In genomic region chr2:88016086-88016947, GRCh38 we compare ENCODE assay signal across 8 cellular contexts. TPM values are rescaled to one million over a fixed set of nuclear protein-coding genes. Genes with fewer than 3 reads are reported as not detected.
DNase-seq lines count a peak whose midpoint lies in the region; ATAC-seq and TF ChIP-seq lines count a peak whose summit lies in the region.

TSS of gene RNU2-63P (minus strand) at chr2:88016547.

- TF ChIP-seq CTCF in GM06990 (IDR thresholded peaks at IDR 0.05; ENCODE audit: insufficient read depth, low read length, poor library complexity, severe bottlenecking), result no peak
- no peak for TF ChIP-seq CTCF in hepatocyte (IDR thresholded peaks at IDR 0.05; ENCODE audit: poor library complexity)

- H3K79me2 ChIP-seq in hepatocyte, result no peaks in the 10 kb centered on the region

- H3K27ac Mint-ChIP-seq in T-helper 1 cell treated with Interleukin-12 subunit alpha and Interleukin-12 subunit beta and Interleukin-4 antibody, amounts not matched to agents 30 μg/mL and 1 μg/mL, for 36 hours, result peak within 1 kb of the TSS; percentile 99

- H3K9me2 ChIP-seq in hepatocyte (replicated peaks; ENCODE audit: insufficient read depth), result no peaks in the 10 kb centered on the region

- peak within 1 kb of the TSS; percentile 97 for H3K4me3 Mint-ChIP-seq in T-helper 1 cell treated with Interleukin-12 subunit alpha and Interleukin-12 subunit beta and Interleukin-4 antibody, amounts not matched to agents 30 μg/mL and 1 μg/mL, for 36 hours

- H4K20me1 ChIP-seq in hepatocyte (ENCODE audit: insufficient read depth, poor library complexity, severe bottlenecking), result no peaks in the 10 kb centered on the region

- no peaks in the 10 kb centered on the region for H3K9me3 Mint-ChIP-seq in T-helper 1 cell treated with Interleukin-12 subunit alpha and Interleukin-12 subunit beta and Interleukin-4 antibody, amounts not matched to agents 30 μg/mL and 1 μg/mL, for 36 hours

- DNase-seq in GM06990 (ENCODE audit: extremely low read depth, insufficient read length) (peak; percentile 79), NCI-H1048 (lab: John Stamatoyannopoulos, UW) (peak; percentile 49), hepatocyte (ENCODE audit: low spot score) (peak; percentile 89), aorta (peak; percentile 81 to 89)

- no peaks in the 10 kb centered on the region for H3K36me3 ChIP-seq in GM06990 (ENCODE audit: control insufficient read depth, insufficient read depth, low read length)
- H3K36me3 ChIP-seq in hepatocyte (replicated peaks; ENCODE audit: insufficient read depth, low read depth), result no peaks in the 10 kb centered on the region
- no peaks in the 10 kb centered on the region for H3K36me3 ChIP-seq in rectal smooth muscle tissue (ENCODE audit: control insufficient read depth, insufficient read depth, low read length)
- no peaks in the 10 kb centered on the region for H3K36me3 ChIP-seq in aorta (ENCODE audit: control insufficient read depth in 1 of 2, insufficient read depth in 2 of 2, low read length in 1 of 2)

- ATAC-seq in HG02571 (IDR thresholded peaks at IDR 0.05; ENCODE audit: unreplicated experiment) (peak; percentile 78), aorta (ENCODE audit: low FRiP score) (peak; percentile 91)

- WGBS in hepatocyte (ENCODE audit: low lambda C conversion rate, missing lambda C conversion rate), result 4% methylated on average over 33 of the region's 33 CpGs
- WGBS in aorta, 2 donors, result 8 to 9% methylated on average over 33 of the region's 33 CpGs

- peaks cover 14% of the 10 kb centered on the region for H3K4me1 Mint-ChIP-seq in T-helper 1 cell treated with Interleukin-12 subunit alpha and Interleukin-12 subunit beta and Interleukin-4 antibody, amounts not matched to agents 30 μg/mL and 1 μg/mL, for 36 hours (ENCODE audit: low read depth)

- intact Hi-C loops in aorta (cut with DNase I), result no loop called here

- peak within 1 kb of the TSS; percentile 82 for H3K4me3 ChIP-seq in GM06990 (replicated peaks; ENCODE audit: low read depth, low read length)
- peak within 1 kb of the TSS; percentile 59 for H3K4me3 ChIP-seq in hepatocyte
- peak within 1 kb of the TSS; percentile 75 for H3K4me3 ChIP-seq in rectal smooth muscle tissue (ENCODE audit: low read length)
- H3K4me3 ChIP-seq in aorta (ENCODE audit: low read length in 2 of 2), result peak within 1 kb of the TSS; percentile 41 to 51

- peak within 1 kb of the TSS; percentile 77 for H3K4me2 ChIP-seq in hepatocyte

- no peaks in the 10 kb centered on the region for H3K9me3 ChIP-seq in hepatocyte (ENCODE audit: low read depth)
- no peaks in the 10 kb centered on the region for H3K9me3 ChIP-seq in aorta (ENCODE audit: control insufficient read depth, low read length)

- H2AFZ ChIP-seq in hepatocyte, result peak within 1 kb of the TSS; percentile 80

- no peaks in the 10 kb centered on the region for H3K36me3 Mint-ChIP-seq in T-helper 1 cell treated with Interleukin-12 subunit alpha and Interleukin-12 subunit beta and Interleukin-4 antibody, amounts not matched to agents 30 μg/mL and 1 μg/mL, for 36 hours (ENCODE audit: low read depth)

- H3K27me3 Mint-ChIP-seq in T-helper 1 cell treated with Interleukin-12 subunit alpha and Interleukin-12 subunit beta and Interleukin-4 antibody, amounts not matched to agents 30 μg/mL and 1 μg/mL, for 36 hours (ENCODE audit: low read depth), result no peaks in the 10 kb centered on the region

- H3K9ac ChIP-seq in rectal smooth muscle tissue (ENCODE audit: low read length), result peak within 1 kb of the TSS; percentile 42

- H3K27me3 ChIP-seq in GM06990 (replicated peaks; ENCODE audit: control insufficient read depth, insufficient read depth, low read length), result no peaks in the 10 kb centered on the region
- no peaks in the 10 kb centered on the region for H3K27me3 ChIP-seq in hepatocyte
- H3K27me3 ChIP-seq in rectal smooth muscle tissue (ENCODE audit: control insufficient read depth, insufficient read depth, low read length), result no peaks in the 10 kb centered on the region
- no peaks in the 10 kb centered on the region for H3K27me3 ChIP-seq in aorta (ENCODE audit: control insufficient read depth in 1 of 2, insufficient read depth in 2 of 2, low read length in 1 of 2)

- H3K4me1 ChIP-seq in hepatocyte (ENCODE audit: insufficient read depth) (peaks cover 5% of the 10 kb centered on the region), rectal smooth muscle tissue (ENCODE audit: control insufficient read depth, insufficient read depth, low read length) (no peaks in the 10 kb centered on the region), aorta (ENCODE audit: control insufficient read depth in 1 of 2, insufficient read depth in 2 of 2, low read length in 2 of 2) (no peaks in the 10 kb centered on the region)

- peak within 1 kb of the TSS; percentile 93 for H3K27ac ChIP-seq in angular gyrus (ENCODE audit: low read depth, low read length)
- peak within 1 kb of the TSS; percentile 88 for H3K27ac ChIP-seq in hepatocyte
- H3K27ac ChIP-seq in rectal smooth muscle tissue (ENCODE audit: low read depth, low read length), result no peak within 1 kb of the TSS
- no peak within 1 kb of the TSS for H3K27ac ChIP-seq in aorta (ENCODE audit: low read depth in 1 of 2, low read length in 2 of 2)

RNA-seq across cellular contexts. Expression of gene RNU2-63P, which starts in this region (rescaled TPM):
- total RNA-seq in hepatocyte (not detected in 2 replicates), aorta (1 to 10 TPM in 1 of 2 donors, not detected in 1; 3.3 TPM)
- polyA plus RNA-seq in hepatocyte (1.4 and 1.5 TPM in 2 replicates), aorta (not detected)

Comparison
In these comparisons a context has a peak if more than half of its experiments do, and no peak if none do; other contexts are left out.
1. H3K27ac ChIP-seq: peak in angular gyrus (single experiment) and hepatocyte (single experiment); none in rectal smooth muscle tissue (single experiment) and aorta (0 of 2).
2. Peak in every context shown above with its lines, with median percentiles within 50 percentile points of each other: DNase-seq and H3K4me3 ChIP-seq.